11 cellular contexts compared by ENCODE assay signal in the genomic region with DNA sequence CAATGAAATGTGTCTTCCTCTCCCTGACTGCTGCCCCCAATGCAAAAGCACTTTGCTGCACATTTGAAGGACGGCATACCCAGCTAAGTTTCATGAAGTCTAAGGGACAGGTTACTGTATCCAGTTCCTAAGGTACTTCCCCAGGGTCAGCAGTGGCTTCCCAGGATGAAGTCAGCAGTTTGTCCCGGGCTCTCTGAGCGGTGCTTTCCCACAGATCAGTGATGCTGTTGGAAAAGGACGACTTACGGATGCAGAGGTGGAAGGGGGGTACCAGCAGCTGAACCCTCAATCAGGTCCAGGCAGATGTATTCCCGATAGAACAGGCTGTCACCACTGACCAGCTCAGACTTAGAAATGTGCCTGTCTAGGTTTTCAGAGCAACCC.
A peak's percentile ranks its signal among the peaks of the same experiment; 100 is the strongest.
DNase-seq lines count a peak whose midpoint lies in the region; ATAC-seq and TF ChIP-seq lines count a peak whose summit lies in the region.
"Had no signal": no experiment of that assay in that cellular context is flagged by ENCODE, and none has a peak within 500 bp of the region (broad histone marks: within the 10 kb centered on the region; RNA-seq: fewer than 3 reads in every experiment).

No MANE protein-coding gene starts in this region.

- H3K27ac Mint-ChIP-seq in activated T-cell treated with anti-CD3 and anti-CD28 coated beads, Interleukin-2, amount 50 U/mL, for 24 hours: no peak overlapping the region
- H3K27ac Mint-ChIP-seq: natural killer cell treated with Interleukin-12 subunit alpha and Interleukin-12 subunit beta and Interleukin-15 and Interleukin-18, amount 100 ng/mL, for 72 hours had no signal

- H3K4me1 Mint-ChIP-seq in activated T-cell treated with anti-CD3 and anti-CD28 coated beads, Interleukin-2, amount 50 U/mL, for 24 hours (ENCODE audit: low read depth): peaks cover 20% of the 10 kb centered on the region

- TF ChIP-seq CTCF in AG09309 (IDR thresholded peaks at IDR 0.05; ENCODE audit: control insufficient read depth, insufficient read depth, low read depth, low read length, missing control alignments) (no peak), Peyer's patch (IDR thresholded peaks at IDR 0.05) (no peak), fibroblast of villous mesenchyme (IDR thresholded peaks at IDR 0.05; ENCODE audit: insufficient read depth, low read depth, low read length) (no peak), mucosa of descending colon (IDR thresholded peaks at IDR 0.05) (no peak)

- H3K27me3 Mint-ChIP-seq in activated T-cell treated with anti-CD3 and anti-CD28 coated beads, Interleukin-2, amount 50 U/mL, for 24 hours: peaks cover 90% of the 10 kb centered on the region

- H3K36me3 Mint-ChIP-seq in activated T-cell treated with anti-CD3 and anti-CD28 coated beads, Interleukin-2, amount 50 U/mL, for 24 hours (ENCODE audit: low read depth): no peaks in the 10 kb centered on the region
- H3K36me3 Mint-ChIP-seq: natural killer cell treated with Interleukin-12 subunit alpha and Interleukin-12 subunit beta and Interleukin-15 and Interleukin-18, amount 100 ng/mL, for 72 hours had no signal

- H3K4me1 ChIP-seq in Peyer's patch: peaks cover 0 to 3% (median 0%) of the 10 kb centered on the region in 4 donors
- H3K4me1 ChIP-seq in neuron (ENCODE audit: insufficient read depth, low read length): peaks cover 38% of the 10 kb centered on the region
- H3K4me1 ChIP-seq in mucosa of descending colon (ENCODE audit: low read depth): no peaks in the 10 kb centered on the region
- H3K4me1 ChIP-seq: colonic mucosa had no signal

- H3K36me3 ChIP-seq in Peyer's patch (no peaks in the 10 kb centered on the region), neuron (ENCODE audit: insufficient read depth, low read length) (peaks cover 7% of the 10 kb centered on the region), mucosa of descending colon (ENCODE audit: low read depth) (no peaks in the 10 kb centered on the region)
- H3K36me3 ChIP-seq: colonic mucosa had no signal

- intact Hi-C loops in mucosa of descending colon (cut with DNase I, micrococcal nuclease): no loop called here

- H3K4me3 Mint-ChIP-seq in activated T-cell treated with anti-CD3 and anti-CD28 coated beads, Interleukin-2, amount 50 U/mL, for 24 hours: no peak overlapping the region
- H3K4me3 Mint-ChIP-seq: natural killer cell treated with Interleukin-12 subunit alpha and Interleukin-12 subunit beta and Interleukin-15 and Interleukin-18, amount 100 ng/mL, for 72 hours had no signal

- no peaks in the 10 kb centered on the region for H3K9me3 Mint-ChIP-seq in activated T-cell treated with anti-CD3 and anti-CD28 coated beads, Interleukin-2, amount 50 U/mL, for 24 hours
- H3K9me3 Mint-ChIP-seq: natural killer cell treated with Interleukin-12 subunit alpha and Interleukin-12 subunit beta and Interleukin-15 and Interleukin-18, amount 100 ng/mL, for 72 hours had no signal

- TF ChIP-seq POLR2A in Peyer's patch (IDR thresholded peaks at IDR 0.05): no peak

- H2AFZ ChIP-seq in neuron (ENCODE audit: low read depth, low read length): no peak overlapping the region

- no peaks in the 10 kb centered on the region for H3K9me3 ChIP-seq in Peyer's patch
- peaks cover 8% of the 10 kb centered on the region for H3K9me3 ChIP-seq in neuron (ENCODE audit: low read length)
- no peaks in the 10 kb centered on the region for H3K9me3 ChIP-seq in mucosa of descending colon
- H3K9me3 ChIP-seq: colonic mucosa had no signal

- ATAC-seq in mucosa of descending colon (no peak), HG03439 (IDR thresholded peaks at IDR 0.05; ENCODE audit: unreplicated experiment) (no peak)
- ATAC-seq: natural killer cell treated with Interleukin-12 subunit alpha and Interleukin-12 subunit beta and Interleukin-15 and Interleukin-18, amount 100 ng/mL, for 72 hours had no signal

- peak overlapping the region in 3 of 4 donors; percentile 2 to 59 (median 3) for H3K27ac ChIP-seq in Peyer's patch

- H3K4me3 ChIP-seq in AG09309 (ENCODE audit: control insufficient read depth, low read depth, low read length): peak overlapping the region; percentile 60; the same call in 1 of the 2 replicates
- H3K4me3 ChIP-seq in Peyer's patch: peak overlapping the region in 2 of 4 donors; percentile 52 to 59
- H3K4me3 ChIP-seq in fibroblast of villous mesenchyme (ENCODE audit: low read depth, low read length): peak overlapping the region; percentile 63
- peak overlapping the region; percentile 77 for H3K4me3 ChIP-seq in neuron (ENCODE audit: low read length)
- H3K4me3 ChIP-seq in mucosa of descending colon: no peak overlapping the region

- DNase-seq in AG09309 (ENCODE audit: low read depth): no peak
- DNase-seq in Peyer's patch: no peak
- peak; percentile 17 for DNase-seq in fibroblast of villous mesenchyme (ENCODE audit: low read depth)
- no peak for DNase-seq in mucosa of descending colon
- no peak for DNase-seq in SW 1271 (lab: John Stamatoyannopoulos, UW)
- DNase-seq in activated T-cell treated with anti-CD3 and anti-CD28 coated beads, Interleukin-2, amount 50 U/mL, for 24 hours: no peak
- DNase-seq: colonic mucosa, NCI-H2029 had no signal

- H3K27me3 ChIP-seq in Peyer's patch (no peaks in the 10 kb centered on the region), neuron (ENCODE audit: insufficient read depth, low read length) (no peaks in the 10 kb centered on the region)
